ENCODE assay signal across 19 cellular contexts in the genomic region with DNA sequence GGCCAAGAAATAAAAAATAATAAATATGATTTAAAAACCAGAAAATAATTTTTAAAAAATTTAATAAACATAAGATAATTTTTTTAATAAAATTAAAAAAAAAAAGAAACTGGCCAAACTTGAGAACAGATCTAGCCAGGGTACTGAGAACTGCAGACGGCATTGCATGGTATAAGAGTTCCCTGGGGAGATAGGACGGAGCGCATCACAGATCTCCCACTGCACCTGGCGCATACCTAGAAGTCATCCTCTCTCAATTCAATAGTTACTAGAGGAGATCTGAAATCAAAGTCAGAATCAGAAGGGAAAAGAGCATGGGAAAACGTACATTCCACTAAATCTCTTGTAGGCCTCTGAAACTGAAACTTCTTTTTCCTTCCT. TPM values are rescaled to one million over a fixed set of nuclear protein-coding genes. Genes with fewer than 3 reads are reported as not detected.
DNase-seq lines count a peak whose midpoint lies in the region; ATAC-seq, FAIRE-seq and TF ChIP-seq lines count a peak whose summit lies in the region.
"Had no signal": no experiment of that assay in that cellular context is flagged by ENCODE, and none has a peak within 500 bp of the region (broad histone marks: within the 10 kb centered on the region; RNA-seq: fewer than 3 reads in every experiment).

No MANE protein-coding gene starts in this region.

- H3K79me2 ChIP-seq in GM12878 (ENCODE audit: control insufficient read depth, insufficient read depth, low read length), result peaks cover 2% of the 10 kb centered on the region; the same call in 1 of the 2 replicates

- H4K8ac ChIP-seq in IMR-90 (ENCODE audit: low read depth in 2 of 2, low read length in 2 of 2), result no peak overlapping the region

- no peak overlapping the region for H2BK20ac ChIP-seq in IMR-90 (ENCODE audit: low read depth, low read length)

- no peak for TF ChIP-seq RAD21 in IMR-90 (IDR thresholded peaks at IDR 0.05; ENCODE audit: low read length)
- TF ChIP-seq RAD21 in GM12878 (IDR thresholded peaks at IDR 0.05; ENCODE audit: insufficient read depth, low read depth, low read length), result no peak

- CTCF ChIA-PET in IMR-90 (lab: Yijun Ruan, JAX), result interaction anchor here (0.7 kb wide), 1 partner anchor 10 kb away, joined by 3 read pairs; no protein-coding TSS in a partner anchor
- CTCF ChIA-PET in GM12878 (lab: Yijun Ruan, JAX), result interaction anchor here (1.0 to 5.0 kb wide), 8 partner anchors 13 to 432 kb away, joined by 3 to 79 read pairs (median 12); no protein-coding TSS in a partner anchor

- BruUV-seq in IMR-90 (replicated peaks; lab: Mats Ljungman, UMichigan) (no TSS peak), GM12878 (replicated peaks; lab: Mats Ljungman, UMichigan) (no TSS peak)

- intact Hi-C loops in IMR-90 (cut with micrococcal nuclease) (no loop called here), GM12878 (cut with micrococcal nuclease; ENCODE audit: unreplicated experiment) (loop anchor here (2.0 to 5.0 kb wide), 5 partner anchors 249 to 443 kb away; no protein-coding TSS in a partner anchor)

- no peak overlapping the region for H2AK9ac ChIP-seq in IMR-90 (replicated peaks; ENCODE audit: low read depth, low read length, poor library complexity)

- SMC1A ChIA-PET in GM12878 (lab: Charles Lee; ENCODE audit: uncharacterized antibody, unreplicated experiment), result interaction anchor here (0.6 to 5.5 kb wide), 19 partner anchors 10 to 433 kb away, joined by 3 to 70 read pairs (median 10); no protein-coding TSS in a partner anchor

- ATAC-seq in IMR-90 (ENCODE audit: low read depth) (no peak), GM12878 (peak; percentile 7; the same call in 1 of the 3 replicates), HG03045 (IDR thresholded peaks at IDR 0.05; ENCODE audit: unreplicated experiment) (no peak), GM21390 (IDR thresholded peaks at IDR 0.05; ENCODE audit: unreplicated experiment) (no peak)
- ATAC-seq: foreskin keratinocyte, Panc1 had no signal

- no peaks in the 10 kb centered on the region for H3K36me3 ChIP-seq in BLaER1 treated with 17β-estradiol and CSF1 and Interleukin-3, amounts not matched to agents 10 nM and 100 nM
- H3K36me3 ChIP-seq in GM06990 (ENCODE audit: control insufficient read depth, insufficient read depth, low read length) (no peaks in the 10 kb centered on the region), IMR-90 (ENCODE audit: control insufficient read depth, insufficient read depth, low read length) (no peaks in the 10 kb centered on the region), GM12878 (ENCODE audit: control insufficient read depth in 2 of 2, insufficient read depth in 2 of 2, low read length in 1 of 2) (no peaks in the 10 kb centered on the region)

- WGBS in IMR-90 (ENCODE audit: extremely low coverage in 2 of 2, insufficient read length in 1 of 2), 2 experiments, result no CpG with 5 or more reads among the region's 5 CpGs
- under 1% methylated on average over 5 of the region's 5 CpGs for WGBS in GM12878 (ENCODE audit: insufficient coverage, insufficient replicate concordance, low lambda C conversion rate, missing lambda C conversion rate)

- H3K18ac ChIP-seq in IMR-90 (ENCODE audit: low read depth, low read length), result no peak overlapping the region

- no peaks in the 10 kb centered on the region for H4K20me1 ChIP-seq in BLaER1 treated with 17β-estradiol and CSF1 and Interleukin-3, amounts not matched to agents 10 nM and 100 nM
- no peaks in the 10 kb centered on the region for H4K20me1 ChIP-seq in IMR-90 (ENCODE audit: insufficient read depth, low read length)
- no peaks in the 10 kb centered on the region for H4K20me1 ChIP-seq in GM12878 (ENCODE audit: control insufficient read depth, insufficient read depth)

- TF ChIP-seq POLR2A in IMR-90 (IDR thresholded peaks at IDR 0.05; ENCODE audit: low read depth, low read length), result no peak
- TF ChIP-seq POLR2A in GM12878 (IDR thresholded peaks at IDR 0.05; ENCODE audit: low read depth, low read length), result no peak

- H4K5ac ChIP-seq in IMR-90 (ENCODE audit: low read depth, low read length), result no peak overlapping the region

- no peak overlapping the region for H4K91ac ChIP-seq in IMR-90 (ENCODE audit: insufficient read depth, low read depth, low read length)

- peak overlapping the region; percentile 80 to 95 (median 88) for H3K4me2 ChIP-seq in BLaER1 treated with 17β-estradiol and CSF1 and Interleukin-3, amounts not matched to agents 10 nM and 100 nM
- H3K4me2 ChIP-seq in IMR-90 (ENCODE audit: low read depth, low read length) (no peak overlapping the region), GM12878 (ENCODE audit: control insufficient read depth, insufficient read depth) (peak overlapping the region; percentile 63; the same call in 1 of the 2 replicates)

- 0 out of 22 replicates have a peak, but pooled peaks cover 0 to 3% (median 0%) of the 10 kb centered on the region in 11 experiments for H3K9me3 ChIP-seq in BLaER1 treated with 17β-estradiol and CSF1 and Interleukin-3, amounts not matched to agents 10 nM and 100 nM (replicated peaks in 1 of 11)
- H3K9me3 ChIP-seq in IMR-90 (ENCODE audit: control insufficient read depth, insufficient read depth, low read length), result no peaks in the 10 kb centered on the region
- H3K9me3 ChIP-seq in GM12878 (replicated peaks; ENCODE audit: control insufficient read depth, insufficient read depth, low read length), result no peaks in the 10 kb centered on the region

- H3K4me1 ChIP-seq in BLaER1 treated with 17β-estradiol and CSF1 and Interleukin-3, amounts not matched to agents 10 nM and 100 nM, result peaks cover 74 to 81% (median 78%) of the 10 kb centered on the region in 10 experiments
- H3K4me1 ChIP-seq in IMR-90 (ENCODE audit: control insufficient read depth, insufficient read depth, low read length) (peaks cover 7% of the 10 kb centered on the region), GM12878 (ENCODE audit: control insufficient read depth, insufficient read depth, low read length) (peaks cover 67% of the 10 kb centered on the region)

- H2AK5ac ChIP-seq in IMR-90 (ENCODE audit: low read depth, low read length), result 0 out of 2 replicates have a peak overlapping the region, but pooled peaks have one; percentile 6

- H3K27me3 ChIP-seq in BLaER1 treated with 17β-estradiol and CSF1 and Interleukin-3, amounts not matched to agents 10 nM and 100 nM, result no peaks in the 10 kb centered on the region
- H3K27me3 ChIP-seq in GM06990 (replicated peaks; ENCODE audit: control insufficient read depth, insufficient read depth, low read length) (no peaks in the 10 kb centered on the region), IMR-90 (ENCODE audit: control insufficient read depth, insufficient read depth, low read length) (no peaks in the 10 kb centered on the region), GM12878 (replicated peaks in 1 of 2; ENCODE audit: control insufficient read depth in 2 of 2, insufficient read depth in 2 of 2, low read length in 1 of 2) (no peaks in the 10 kb centered on the region)
- H3K27me3 ChIP-seq: dorsolateral prefrontal cortex, foreskin keratinocyte had no signal

- POLR2A ChIA-PET in IMR-90 (lab: Charles Lee; ENCODE audit: unreplicated experiment), result no interaction called here
- POLR2A ChIA-PET in GM12878 (lab: Charles Lee), result interaction anchor here (0.6 to 0.9 kb wide), 3 partner anchors 10 to 120 kb away, joined by 4 to 6 read pairs (median 5); no protein-coding TSS in a partner anchor

- in situ Hi-C loops in IMR-90 (cut with MboI; ENCODE audit: low sequenced_read_pairs), result no loop called here
- in situ Hi-C loops in GM12878 (cut with MboI), result no loop called here

- dilution Hi-C loops in IMR-90 (cut with HindIII; ENCODE audit: low sequenced_read_pairs, unreplicated experiment), result no loop called here

- H2BK15ac ChIP-seq in IMR-90 (ENCODE audit: low read depth, low read length), result no peak overlapping the region

- RAD21 ChIA-PET in GM12878 (lab: Charles Lee; ENCODE audit: unreplicated experiment), result interaction anchor here (0.8 to 5.0 kb wide), 21 partner anchors 10 to 457 kb away, joined by 3 to 98 read pairs (median 4); no protein-coding TSS in a partner anchor

- TF ChIP-seq EP300 in GM12878 (IDR thresholded peaks at IDR 0.05; ENCODE audit: borderline replicate concordance in 1 of 2, control insufficient read depth in 1 of 2, low read depth in 2 of 2, low read length in 2 of 2), result no peak; a peak in 1 of 4 replicates

- DNase-seq in GM06990 (ENCODE audit: extremely low read depth, insufficient read length), result peak; percentile 42
- no peak for DNase-seq in IMR-90
- DNase-seq in GM12878 (ENCODE audit: low read depth, low spot score), result peak; percentile 33
- no peak for DNase-seq in midbrain (lab: John Stamatoyannopoulos, UW)
- no peak for DNase-seq in anterior cingulate cortex (lab: John Stamatoyannopoulos, UW)
- DNase-seq: Calu3, dorsolateral prefrontal cortex, foreskin keratinocyte, NCI-H187, NCI-H2227 treated with DMSO at 0.1 percent for 48 hours, NCI-H82, small intestine had no signal

- no peak overlapping the region for H2BK120ac ChIP-seq in IMR-90 (ENCODE audit: low read depth, low read length)

- no peaks in the 10 kb centered on the region for H3K79me1 ChIP-seq in IMR-90 (ENCODE audit: low read depth in 1 of 2, low read length in 2 of 2)

- TF ChIP-seq CTCF in GM06990 (IDR thresholded peaks at IDR 0.05; ENCODE audit: insufficient read depth, low read length, poor library complexity, severe bottlenecking), result no peak
- no peak for TF ChIP-seq CTCF in IMR-90 (conservative IDR thresholded peaks at IDR 0.05; ENCODE audit: low read depth, low read length)
- no peak for TF ChIP-seq CTCF in GM12878 (IDR thresholded peaks at IDR 0.05 in 2 of 3, conservative IDR thresholded peaks at IDR 0.05 in 1 of 3; ENCODE audit: control insufficient read depth in 2 of 3, extremely low read depth in 1 of 3, insufficient read depth in 1 of 3, low read depth in 3 of 3, low read length in 3 of 3)

- H3K23ac ChIP-seq in IMR-90 (ENCODE audit: low read depth, low read length), result no peak overlapping the region

- H2BK5ac ChIP-seq in IMR-90 (ENCODE audit: low read depth, low read length, poor library complexity, severe bottlenecking), result no peak overlapping the region

- no peak overlapping the region for H3K4ac ChIP-seq in IMR-90 (ENCODE audit: low read depth, low read length)

- H3K4me3 ChIP-seq in BLaER1 treated with 17β-estradiol and CSF1 and Interleukin-3, amounts not matched to agents 10 nM and 100 nM, result 0 out of 20 replicates have a peak overlapping the region, but pooled peaks of 1 of the 10 experiments have one; percentile 21
- H3K4me3 ChIP-seq in GM06990 (replicated peaks; ENCODE audit: low read depth, low read length) (no peak overlapping the region), IMR-90 (ENCODE audit: insufficient read depth, low read depth, low read length) (no peak overlapping the region), GM12878 (no peak overlapping the region)
- H3K4me3 ChIP-seq: dorsolateral prefrontal cortex had no signal

- no peak overlapping the region for H3K56ac ChIP-seq in IMR-90 (ENCODE audit: extremely low read depth, insufficient read depth, low read length)

- H3K9ac ChIP-seq in BLaER1 treated with 17β-estradiol and CSF1 and Interleukin-3, amounts not matched to agents 10 nM and 100 nM, result peak overlapping the region in 2 of 11 experiments; percentile 29 to 78; a peak in 3 of 22 replicates
- H3K9ac ChIP-seq in IMR-90 (ENCODE audit: low read depth, low read length) (no peak overlapping the region), GM12878 (ENCODE audit: control insufficient read depth, insufficient read depth, low read length) (0 out of 2 replicates have a peak overlapping the region, but pooled peaks have one; percentile 9)

- peak overlapping the region in 6 of 11 experiments; percentile 77 to 97 (median 80); a peak in 8 of 22 replicates for H3K27ac ChIP-seq in BLaER1 treated with 17β-estradiol and CSF1 and Interleukin-3, amounts not matched to agents 10 nM and 100 nM
- H3K27ac ChIP-seq in IMR-90 (ENCODE audit: insufficient read depth, low read length) (no peak overlapping the region), GM12878 (ENCODE audit: control insufficient read depth, insufficient read depth) (peak overlapping the region; percentile 90)
- H3K27ac ChIP-seq: epithelial cell of prostate, foreskin keratinocyte had no signal

- H2AFZ ChIP-seq in IMR-90 (replicated peaks; ENCODE audit: low read length, poor library complexity) (no peak overlapping the region), GM12878 (ENCODE audit: control insufficient read depth, low read depth, low read length) (no peak overlapping the region)

- H3K9me1 ChIP-seq in IMR-90 (ENCODE audit: insufficient read depth, low read length), result peaks cover 12% of the 10 kb centered on the region

- no peak for FAIRE-seq in GM12878 (lab: Jason Lieb, UNC)
- FAIRE-seq: small intestine had no signal

- no peak overlapping the region for H3K14ac ChIP-seq in IMR-90 (replicated peaks; ENCODE audit: low read depth, low read length)

RNA-seq across cellular contexts. Expression of gene BCL2L14, which starts 58.9 kb away (rescaled TPM):
- total RNA-seq in IMR-90 (2012; rRNA removed) (not detected in 2 replicates), GM12878 (2014; rRNA removed) (0.68 and 1.5 TPM in 2 replicates), GM12878 (2014; rRNA removed; fragmentation: Illumina TruSeq; extraction: Trizol) (1.6 and 2.5 TPM in 2 replicates), GM12878 (2021) (0.85 and 2.2 TPM in 2 replicates)
- polyA plus RNA-seq in IMR-90 (2012; rRNA removed) (not detected in 2 replicates), GM12878 (2011; rRNA removed) (0.58 and 0.73 TPM in 2 replicates), GM12878 (2014; fragmentation: Illumina TruSeq; extraction: Trizol) (1.1 and 2.1 TPM in 2 replicates), GM12878 (2014; fragmentation: Nextera tagmentation; extraction: Ambion mirVana) (under 1 TPM; 0.62 to 0.64 TPM), GM12878 (2014; rRNA removed) (0.71 and 1.7 TPM in 2 replicates), GM12878 (2016; fragmentation: Nextera tagmentation; extraction: Ambion mirVana) (1 to 10 TPM in 1 of 2 experiments, under 1 TPM in 1; 0.59 to 2.0 TPM)
- not detected in 2 replicates for polyA plus RNA-seq in IMR-90 (2012; cell fraction: cytosol; rRNA removed)
- not detected in 2 replicates for polyA plus RNA-seq in IMR-90 (2012; cell fraction: nucleus; rRNA removed; ENCODE audit: low replicate concordance)
- 1.8 and 3.6 TPM in 2 replicates for total RNA-seq in GM12878 (2013; cell fraction: nucleolus; rRNA removed)
- 1.8 TPM for polyA plus RNA-seq in GM12878 (2011; ENCODE audit: low read depth)
- polyA plus RNA-seq in GM12878 (2011; cell fraction: cytosol; rRNA removed), result 0.34 and 0.37 TPM in 2 replicates
- 0.29 and 0.37 TPM in 2 replicates for polyA plus RNA-seq in GM12878 (2011; cell fraction: nucleus; rRNA removed)
- 0.74 and 1.3 TPM in 2 replicates for polyA plus RNA-seq in GM12878 (2012)
- polyA minus RNA-seq in GM12878 (2011; rRNA and poly(A)+ RNA removed), result 0.44 and 1.7 TPM in 2 replicates
- polyA minus RNA-seq in GM12878 (2011; cell fraction: cytosol; rRNA and poly(A)+ RNA removed), result not detected in 2 replicates
- 0.60 and 0.96 TPM in 2 replicates for polyA minus RNA-seq in GM12878 (2011; cell fraction: nucleus; rRNA and poly(A)+ RNA removed)
- total RNA-seq: foreskin keratinocyte, pulmonary artery endothelial cell, subcutaneous adipose tissue had no signal
- polyA plus RNA-seq: foreskin keratinocyte had no signal

Comparison
In these comparisons a context has a peak if more than half of its experiments do, and no peak if none do; other contexts are left out.
1. DNase-seq: peak in GM06990 (single experiment) and GM12878 (single experiment); none in IMR-90 (single experiment), midbrain (single experiment) and anterior cingulate cortex (0 of 58).